Comparison of ENCODE assay signal across 8 cellular contexts in the genomic region with DNA sequence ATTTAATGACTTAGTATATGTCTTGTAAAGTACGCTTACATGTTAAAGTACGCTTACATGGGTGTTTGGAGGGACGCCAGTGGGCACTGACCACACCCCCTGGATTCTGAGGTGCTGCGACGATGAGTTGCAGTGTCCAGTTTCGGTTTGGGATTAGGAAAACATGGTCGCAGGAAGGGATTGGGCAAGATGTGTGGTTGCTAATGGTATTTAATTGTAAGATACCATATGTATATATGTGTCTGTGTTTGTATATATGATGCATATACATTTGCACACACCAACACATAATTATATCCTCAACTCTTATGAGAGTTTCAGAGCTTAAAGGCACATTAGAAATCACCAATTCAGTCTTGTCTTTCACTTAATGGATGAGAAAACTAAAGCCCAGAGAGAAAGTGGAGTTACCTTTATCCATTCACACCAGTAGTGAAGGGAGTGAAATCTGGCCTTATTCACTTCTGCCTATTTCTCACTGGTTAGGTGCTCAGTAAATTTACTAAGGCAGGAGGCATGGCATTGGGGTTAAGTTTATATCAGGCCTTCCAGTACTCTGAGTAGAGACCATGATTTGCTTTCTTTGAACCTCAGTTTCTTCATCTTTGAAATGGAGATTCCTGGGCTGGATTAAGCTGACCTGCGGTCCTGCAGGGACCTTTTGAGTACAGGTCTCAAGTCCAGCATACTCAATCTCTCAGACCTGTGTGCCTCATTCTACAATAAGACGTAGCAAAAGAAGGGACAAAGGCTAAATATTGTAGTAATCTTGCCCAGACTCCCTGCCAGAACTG. TPM values are rescaled to one million over a fixed set of nuclear protein-coding genes. Genes with fewer than 3 reads are reported as not detected.
DNase-seq lines count a peak whose midpoint lies in the region; ATAC-seq and TF ChIP-seq lines count a peak whose summit lies in the region.

No MANE protein-coding gene starts in this region.

- H3K4me3 ChIP-seq in HFF-Myc (replicated peaks; ENCODE audit: low read depth, low read length) (peak overlapping the region; percentile 64), endodermal cell (ENCODE audit: low read length) (peak overlapping the region; percentile 87), mucosa of rectum (ENCODE audit: low read length in 2 of 2) (peak overlapping the region; percentile 65 to 89)

- 34 to 58% methylated on average over 4 to 9 of the region's 9 CpGs for WGBS in endodermal cell (ENCODE audit: insufficient coverage in 1 of 2, insufficient read length in 1 of 2), 2 experiments

- no peaks in the 10 kb centered on the region for H3K9me3 ChIP-seq in endodermal cell (ENCODE audit: control insufficient read depth, low read length)
- no peaks in the 10 kb centered on the region for H3K9me3 ChIP-seq in mucosa of rectum (ENCODE audit: control insufficient read depth in 2 of 2, low read length in 2 of 2)

- no peaks in the 10 kb centered on the region for H3K4me1 ChIP-seq in endodermal cell (ENCODE audit: control insufficient read depth, insufficient read depth, low read length)
- peaks cover 10 to 11% of the 10 kb centered on the region in 2 donors for H3K4me1 ChIP-seq in mucosa of rectum (ENCODE audit: control insufficient read depth in 2 of 2, insufficient read depth in 2 of 2, low read length in 2 of 2)

- H3K9ac ChIP-seq in endodermal cell (ENCODE audit: extremely low read depth, low read length, poor library complexity, severe bottlenecking) = peak overlapping the region; percentile 42
- peak overlapping the region; percentile 65 to 77 for H3K9ac ChIP-seq in mucosa of rectum (ENCODE audit: low read depth in 1 of 2, low read length in 2 of 2)

- H3K27ac ChIP-seq in endodermal cell (ENCODE audit: low read depth, low read length) (no peak overlapping the region), mucosa of rectum (ENCODE audit: low read depth in 2 of 2, low read length in 2 of 2) (peak overlapping the region; percentile 91 to 92)

- no peak overlapping the region for H3K27ac Mint-ChIP-seq in endodermal cell

- TF ChIP-seq CTCF in HFF-Myc (IDR thresholded peaks at IDR 0.05; ENCODE audit: low read depth, low read length, missing control alignments) (no peak), endodermal cell (conservative IDR thresholded peaks at IDR 0.05) (no peak), GM13976 (IDR thresholded peaks at IDR 0.05; ENCODE audit: borderline replicate concordance, control extremely low read depth, extremely low read depth, insufficient read depth, missing control alignments) (no peak)

- peak; percentile 60 for DNase-seq in COR-L47 (lab: John Stamatoyannopoulos, UW)
- peak; percentile 56 for DNase-seq in HFF-Myc (ENCODE audit: extremely low read depth, low read depth)
- DNase-seq in RPMI7951 (ENCODE audit: low read depth) = peak; percentile 75
- no peak for DNase-seq in endodermal cell
- no peak for DNase-seq in GM13976 (ENCODE audit: low spot score)

- H3K36me3 ChIP-seq in endodermal cell (ENCODE audit: control insufficient read depth, insufficient read depth, low read length) (no peaks in the 10 kb centered on the region), mucosa of rectum (ENCODE audit: control insufficient read depth in 2 of 2, insufficient read depth in 2 of 2, low read length in 2 of 2) (no peaks in the 10 kb centered on the region)

- in situ Hi-C loops in GM13976 (cut with MboI; ENCODE audit: low sequenced_read_pairs, unreplicated experiment) = no loop called here

- ATAC-seq in HG03095 (IDR thresholded peaks at IDR 0.05; ENCODE audit: unreplicated experiment) = no peak
- no peak for ATAC-seq in HG02588 (IDR thresholded peaks at IDR 0.05; ENCODE audit: unreplicated experiment)

- H3K4me1 Mint-ChIP-seq in endodermal cell = peaks cover 33% of the 10 kb centered on the region

- H3K27me3 ChIP-seq in endodermal cell (ENCODE audit: control insufficient read depth, insufficient read depth, low read length, poor library complexity, severe bottlenecking) (no peaks in the 10 kb centered on the region), mucosa of rectum (ENCODE audit: control insufficient read depth in 2 of 2, insufficient read depth in 2 of 2, low read length in 2 of 2) (no peaks in the 10 kb centered on the region)

- no peaks in the 10 kb centered on the region for H3K9me3 Mint-ChIP-seq in endodermal cell

- peaks cover 7% of the 10 kb centered on the region for H3K27me3 Mint-ChIP-seq in endodermal cell (ENCODE audit: insufficient read depth)

- H3K4me3 Mint-ChIP-seq in endodermal cell = peak overlapping the region; percentile 72

- no peaks in the 10 kb centered on the region for H3K36me3 Mint-ChIP-seq in endodermal cell (ENCODE audit: low read depth)

RNA-seq across cellular contexts. Expression of a gene that starts 1.1 kb away (rescaled TPM):
- 75.5 and 82.2 TPM in 2 replicates for total RNA-seq in RPMI7951 (2014; rRNA removed; shearing (Covaris generic))
- 10 to 100 TPM; 13.8 to 22.4 TPM for total RNA-seq in endodermal cell
- polyA plus RNA-seq in endodermal cell (2013, experiment 1 of 2) = 29.6 TPM
- 24.9 TPM for polyA plus RNA-seq in endodermal cell (2013, experiment 2 of 2)

Comparison
In these comparisons a context has a peak if more than half of its experiments do, and no peak if none do; other contexts are left out.
1. DNase-seq: peak in COR-L47 (single experiment), HFF-Myc (single experiment) and RPMI7951 (single experiment); none in endodermal cell (single experiment) and GM13976 (single experiment).
2. Peak in every context shown above with its lines, with median percentiles within 50 percentile points of each other: H3K4me3 ChIP-seq.